In genomic region chr2:68336192-68336591, GRCh38 we compare ENCODE assay signal across 18 cellular contexts. TPM values are rescaled to one million over a fixed set of nuclear protein-coding genes. Genes with fewer than 3 reads are reported as not detected.
A peak's percentile ranks its signal among the peaks of the same experiment; 100 is the strongest.
DNase-seq lines count a peak whose midpoint lies in the region; ATAC-seq and TF ChIP-seq lines count a peak whose summit lies in the region.
"Had no signal": no experiment of that assay in that cellular context is flagged by ENCODE, and none has a peak within 500 bp of the region (broad histone marks: within the 10 kb centered on the region; RNA-seq: fewer than 3 reads in every experiment).

No MANE protein-coding gene starts in this region.

- H3K27me3 ChIP-seq in AG04450 (ENCODE audit: control insufficient read depth, insufficient read depth, low read length) = no peaks in the 10 kb centered on the region
- H3K27me3 ChIP-seq in adipocyte (replicated peaks; ENCODE audit: control insufficient read depth, insufficient read depth, low read length) = no peaks in the 10 kb centered on the region
- H3K27me3 ChIP-seq: upper lobe of left lung had no signal

- H3K9me3 Mint-ChIP-seq in activated T-helper 17 cell treated with anti-CD3 and anti-CD28 coated beads, Interleukin-2, amount 50 U/mL, for 72 hours = no peaks in the 10 kb centered on the region
- H3K9me3 Mint-ChIP-seq: immature natural killer cell had no signal

- no peaks in the 10 kb centered on the region for H3K4me1 ChIP-seq in adipocyte (ENCODE audit: control insufficient read depth, insufficient read depth, low read length)
- H3K4me1 ChIP-seq: parathyroid adenoma, upper lobe of left lung had no signal

- no peak overlapping the region for H3K4me3 Mint-ChIP-seq in activated T-helper 17 cell treated with anti-CD3 and anti-CD28 coated beads, Interleukin-2, amount 50 U/mL, for 72 hours
- H3K4me3 Mint-ChIP-seq: activated CD8-positive, alpha-beta T cell treated with anti-CD3 and anti-CD28 coated beads, Interleukin-2, amount 10 ng/mL, durations not matched to agents 7 days and 5 days; immature natural killer cell had no signal

- H3K27me3 Mint-ChIP-seq in activated T-helper 17 cell treated with anti-CD3 and anti-CD28 coated beads, Interleukin-2, amount 50 U/mL, for 72 hours = peaks cover 14% of the 10 kb centered on the region

- peak; percentile 24 for DNase-seq in AG04450 (ENCODE audit: low read depth, low spot score)
- DNase-seq in HFF-Myc (ENCODE audit: extremely low read depth, low read depth) = peak; percentile 52
- peak; percentile 51 for DNase-seq in adipocyte (ENCODE audit: low read depth)
- DNase-seq in foreskin fibroblast = peak; percentile 63 to 78
- no peak for DNase-seq in hypothalamus (lab: John Stamatoyannopoulos, UW)
- no peak for DNase-seq in HUDEP-2 (lab: John Stamatoyannopoulos, UW; ENCODE audit: unreplicated experiment in 76 of 76)
- DNase-seq: activated CD8-positive, alpha-beta T cell treated with anti-CD3 and anti-CD28 coated beads, Interleukin-2, amount 10 ng/mL, durations not matched to agents 7 days and 5 days; cerebellar nuclear complex; erythroblast; immature natural killer cell; mucosa of descending colon; NCI-H1436 treated with DMSO at 0.1 percent for 48 hours; NCI-H69; SHP77; upper lobe of left lung had no signal

- H3K27ac ChIP-seq in AG04450 (ENCODE audit: low read depth, low read length) = no peak overlapping the region
- H3K27ac ChIP-seq: parathyroid adenoma, upper lobe of left lung had no signal

- POLR2A ChIA-PET in AG04450 (lab: Yijun Ruan, JAX) = interaction anchor here (0.8 kb wide), 1 partner anchor 16 kb away, joined by 3 read pairs; the partner anchor contains the start of gene CNRIP1

- H3K36me3 ChIP-seq in adipocyte (ENCODE audit: control insufficient read depth, insufficient read depth, low read length, severe bottlenecking) = no peaks in the 10 kb centered on the region
- H3K36me3 ChIP-seq: upper lobe of left lung had no signal

- no peaks in the 10 kb centered on the region for H3K4me1 Mint-ChIP-seq in activated T-helper 17 cell treated with anti-CD3 and anti-CD28 coated beads, Interleukin-2, amount 50 U/mL, for 72 hours
- H3K4me1 Mint-ChIP-seq: immature natural killer cell had no signal

- TF ChIP-seq CTCF in AG04450 (IDR thresholded peaks at IDR 0.05; ENCODE audit: low read depth, low read length) = no peak
- no peak for TF ChIP-seq CTCF in HFF-Myc (IDR thresholded peaks at IDR 0.05; ENCODE audit: low read depth, low read length, missing control alignments)
- TF ChIP-seq CTCF in foreskin fibroblast (IDR thresholded peaks at IDR 0.05; ENCODE audit: low read depth, low read length) = no peak

- H3K36me3 Mint-ChIP-seq in activated T-helper 17 cell treated with anti-CD3 and anti-CD28 coated beads, Interleukin-2, amount 50 U/mL, for 72 hours (ENCODE audit: low read depth) = no peaks in the 10 kb centered on the region
- H3K36me3 Mint-ChIP-seq: immature natural killer cell had no signal

- CTCF ChIA-PET in AG04450 (lab: Charles Lee) = no interaction called here

- no peak for ATAC-seq in HG03159 (IDR thresholded peaks at IDR 0.05; ENCODE audit: unreplicated experiment)
- no peak for ATAC-seq in activated T-helper 17 cell treated with anti-CD3 and anti-CD28 coated beads, Interleukin-2, amount 50 U/mL, for 72 hours (replicated peaks)
- ATAC-seq: activated CD8-positive, alpha-beta T cell treated with anti-CD3 and anti-CD28 coated beads, Interleukin-2, amount 10 ng/mL, durations not matched to agents 7 days and 5 days; mucosa of descending colon had no signal

- H3K4me3 ChIP-seq in AG04450 (ENCODE audit: low read depth, low read length) = no peak overlapping the region
- no peak overlapping the region for H3K4me3 ChIP-seq in HFF-Myc (replicated peaks; ENCODE audit: low read depth, low read length)
- H3K4me3 ChIP-seq in adipocyte (ENCODE audit: low read length) = no peak overlapping the region
- no peak overlapping the region for H3K4me3 ChIP-seq in foreskin fibroblast (ENCODE audit: low read depth in 1 of 2, low read length in 2 of 2)
- H3K4me3 ChIP-seq: mucosa of descending colon, upper lobe of left lung had no signal

- no peak overlapping the region for H3K9ac ChIP-seq in adipocyte (ENCODE audit: low read length)
- H3K9ac ChIP-seq: parathyroid adenoma had no signal

- peaks cover 9% of the 10 kb centered on the region; the same call in 1 of the 2 replicates for H3K9me3 ChIP-seq in AG04450 (ENCODE audit: control insufficient read depth, insufficient read depth, low read length)
- peaks cover 2% of the 10 kb centered on the region for H3K9me3 ChIP-seq in adipocyte (ENCODE audit: control insufficient read depth, low read length)
- H3K9me3 ChIP-seq: mucosa of descending colon, upper lobe of left lung had no signal

- H3K27ac Mint-ChIP-seq in activated T-helper 17 cell treated with anti-CD3 and anti-CD28 coated beads, Interleukin-2, amount 50 U/mL, for 72 hours = no peak overlapping the region
- H3K27ac Mint-ChIP-seq: activated CD8-positive, alpha-beta T cell treated with anti-CD3 and anti-CD28 coated beads, Interleukin-2, amount 10 ng/mL, durations not matched to agents 7 days and 5 days; immature natural killer cell had no signal

RNA-seq across cellular contexts. Expression of gene CNRIP1, which starts 16.4 kb away (rescaled TPM):
- 56.3 and 61.6 TPM in 2 replicates for polyA plus RNA-seq in AG04450 (2011; rRNA removed)
- polyA minus RNA-seq in AG04450 (2011; rRNA and poly(A)+ RNA removed) = 30.8 and 42.4 TPM in 2 replicates
- not detected for total RNA-seq in activated T-helper 17 cell treated with anti-CD3 and anti-CD28 coated beads, Interleukin-2, amount 50 U/mL, for 72 hours
- total RNA-seq: activated CD8-positive, alpha-beta T cell treated with anti-CD3 and anti-CD28 coated beads, Interleukin-2, amount 10 ng/mL, durations not matched to agents 7 days and 5 days had no signal
- polyA plus RNA-seq: immature natural killer cell had no signal

RNA-seq across cellular contexts. Expression of gene PLEK, which starts 28.9 kb away (rescaled TPM):
- 0.06 TPM in 2 replicates for polyA plus RNA-seq in AG04450 (2011; rRNA removed)
- not detected in 2 replicates for polyA minus RNA-seq in AG04450 (2011; rRNA and poly(A)+ RNA removed)
- total RNA-seq in activated T-helper 17 cell treated with anti-CD3 and anti-CD28 coated beads, Interleukin-2, amount 50 U/mL, for 72 hours = 1 to 10 TPM; 1.0 to 2.7 TPM

Comparison
In these comparisons a context has a peak if more than half of its experiments do, and no peak if none do; other contexts are left out.
1. DNase-seq: peak in AG04450 (single experiment), HFF-Myc (single experiment), adipocyte (single experiment) and foreskin fibroblast (2 of 2); none in hypothalamus (0 of 51) and HUDEP-2 (0 of 76).